1 cellular context compared by ENCODE assay signal in genomic region chr17:40191237-40192208, GRCh38.
TF ChIP-seq lines count a peak whose summit lies in the region.

No MANE protein-coding gene starts in this region.

TF ChIP-seq in HepG2, 621 proteins besides CTCF, POLR2A, EP300 and RAD21 (continued from another document and continues in another):
- peak; percentile 55; the same call in 1 of the 2 replicates for TF ChIP-seq KAT8 (CRISPR knock-in tag; IDR thresholded peaks at IDR 0.05)
- no peak for TF ChIP-seq MTF2 (CRISPR knock-in tag; IDR thresholded peaks at IDR 0.05; ENCODE audit: borderline replicate concordance)
- TF ChIP-seq MIER3 (CRISPR knock-in tag; IDR thresholded peaks at IDR 0.05; ENCODE audit: borderline replicate concordance) = peak; percentile 23; the same call in 1 of the 2 replicates
- TF ChIP-seq ZNF564 (CRISPR knock-in tag; IDR thresholded peaks at IDR 0.05) = no peak
- 0 out of 2 replicates have a peak, but pooled peaks have one; percentile 24 for TF ChIP-seq ZNF782 (CRISPR knock-in tag; IDR thresholded peaks at IDR 0.05; ENCODE audit: borderline replicate concordance)
- TF ChIP-seq, protein P1, sequence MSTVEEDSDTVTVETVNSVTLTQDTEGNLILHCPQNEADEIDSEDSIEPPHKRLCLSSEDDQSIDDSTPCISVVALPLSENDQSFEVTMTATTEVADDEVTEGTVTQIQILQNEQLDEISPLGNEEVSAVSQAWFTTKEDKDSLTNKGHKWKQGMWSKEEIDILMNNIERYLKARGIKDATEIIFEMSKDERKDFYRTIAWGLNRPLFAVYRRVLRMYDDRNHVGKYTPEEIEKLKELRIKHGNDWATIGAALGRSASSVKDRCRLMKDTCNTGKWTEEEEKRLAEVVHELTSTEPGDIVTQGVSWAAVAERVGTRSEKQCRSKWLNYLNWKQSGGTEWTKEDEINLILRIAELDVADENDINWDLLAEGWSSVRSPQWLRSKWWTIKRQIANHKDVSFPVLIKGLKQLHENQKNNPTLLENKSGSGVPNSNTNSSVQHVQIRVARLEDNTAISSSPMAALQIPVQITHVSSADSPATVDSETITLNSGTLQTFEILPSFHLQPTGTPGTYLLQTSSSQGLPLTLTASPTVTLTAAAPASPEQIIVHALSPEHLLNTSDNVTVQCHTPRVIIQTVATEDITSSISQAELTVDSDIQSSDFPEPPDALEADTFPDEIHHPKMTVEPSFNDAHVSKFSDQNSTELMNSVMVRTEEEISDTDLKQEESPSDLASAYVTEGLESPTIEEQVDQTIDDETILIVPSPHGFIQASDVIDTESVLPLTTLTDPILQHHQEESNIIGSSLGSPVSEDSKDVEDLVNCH (CRISPR knock-in tag; IDR thresholded peaks at IDR 0.05) = no peak
- no peak for TF ChIP-seq DR1 (CRISPR knock-in tag; IDR thresholded peaks at IDR 0.05)
- TF ChIP-seq, protein P2, sequence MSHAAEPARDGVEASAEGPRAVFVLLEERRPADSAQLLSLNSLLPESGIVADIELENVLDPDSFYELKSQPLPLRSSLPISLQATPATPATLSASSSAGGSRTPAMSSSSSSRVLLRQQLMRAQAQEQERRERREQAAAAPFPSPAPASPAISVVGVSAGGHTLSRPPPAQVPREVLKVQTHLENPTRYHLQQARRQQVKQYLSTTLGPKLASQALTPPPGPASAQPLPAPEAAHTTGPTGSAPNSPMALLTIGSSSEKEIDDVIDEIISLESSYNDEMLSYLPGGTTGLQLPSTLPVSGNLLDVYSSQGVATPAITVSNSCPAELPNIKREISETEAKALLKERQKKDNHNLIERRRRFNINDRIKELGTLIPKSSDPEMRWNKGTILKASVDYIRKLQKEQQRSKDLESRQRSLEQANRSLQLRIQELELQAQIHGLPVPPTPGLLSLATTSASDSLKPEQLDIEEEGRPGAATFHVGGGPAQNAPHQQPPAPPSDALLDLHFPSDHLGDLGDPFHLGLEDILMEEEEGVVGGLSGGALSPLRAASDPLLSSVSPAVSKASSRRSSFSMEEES (CRISPR knock-in tag; IDR thresholded peaks at IDR 0.05) = no peak
- no peak for TF ChIP-seq TFDP2 (CRISPR knock-in tag; IDR thresholded peaks at IDR 0.05)
- TF ChIP-seq KMT2B (CRISPR knock-in tag; IDR thresholded peaks at IDR 0.05) = 0 out of 2 replicates have a peak, but pooled peaks have one; percentile 21
- no peak for TF ChIP-seq ZBTB7A (CRISPR knock-in tag; IDR thresholded peaks at IDR 0.05)
- TF ChIP-seq JDP2 (CRISPR knock-in tag; IDR thresholded peaks at IDR 0.05; ENCODE audit: borderline replicate concordance) = no peak
- no peak for TF ChIP-seq ZNF230 (CRISPR knock-in tag; IDR thresholded peaks at IDR 0.05)
- no peak for TF ChIP-seq SCMH1 (CRISPR knock-in tag; IDR thresholded peaks at IDR 0.05; ENCODE audit: borderline replicate concordance)
- TF ChIP-seq E2F5 (CRISPR knock-in tag; conservative IDR thresholded peaks at IDR 0.05) = no peak
- 0 out of 2 replicates have a peak, but pooled peaks have one; percentile 78 for TF ChIP-seq ZFP82 (CRISPR knock-in tag; IDR thresholded peaks at IDR 0.05; ENCODE audit: borderline replicate concordance)
- TF ChIP-seq TARDBP (CRISPR knock-in tag; IDR thresholded peaks at IDR 0.05) = 0 out of 2 replicates have a peak, but pooled peaks have one; percentile 56
- TF ChIP-seq, protein P3, sequence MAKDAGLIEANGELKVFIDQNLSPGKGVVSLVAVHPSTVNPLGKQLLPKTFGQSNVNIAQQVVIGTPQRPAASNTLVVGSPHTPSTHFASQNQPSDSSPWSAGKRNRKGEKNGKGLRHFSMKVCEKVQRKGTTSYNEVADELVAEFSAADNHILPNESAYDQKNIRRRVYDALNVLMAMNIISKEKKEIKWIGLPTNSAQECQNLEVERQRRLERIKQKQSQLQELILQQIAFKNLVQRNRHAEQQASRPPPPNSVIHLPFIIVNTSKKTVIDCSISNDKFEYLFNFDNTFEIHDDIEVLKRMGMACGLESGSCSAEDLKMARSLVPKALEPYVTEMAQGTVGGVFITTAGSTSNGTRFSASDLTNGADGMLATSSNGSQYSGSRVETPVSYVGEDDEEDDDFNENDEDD (CRISPR knock-in tag; IDR thresholded peaks at IDR 0.05; ENCODE audit: borderline replicate concordance) = no peak; the same call in 1 of the 2 replicates
- TF ChIP-seq ZSCAN12 (CRISPR knock-in tag; IDR thresholded peaks at IDR 0.05) = no peak
- no peak for TF ChIP-seq RBFOX2 (IDR thresholded peaks at IDR 0.05; ENCODE audit: low read depth, low read length)
- TF ChIP-seq EHMT2 (IDR thresholded peaks at IDR 0.05; ENCODE audit: borderline replicate concordance, low read depth, low read length) = no peak
- no peak; the same call in 1 of the 2 replicates for TF ChIP-seq FOXM1 (CRISPR knock-in tag; IDR thresholded peaks at IDR 0.05)
- TF ChIP-seq PAX8 (CRISPR knock-in tag; IDR thresholded peaks at IDR 0.05; ENCODE audit: borderline replicate concordance) = no peak
- TF ChIP-seq KDM5A (IDR thresholded peaks at IDR 0.05; ENCODE audit: borderline replicate concordance, low read length) = no peak
- TF ChIP-seq ZKSCAN1 (IDR thresholded peaks at IDR 0.05; ENCODE audit: low read length) = 0 out of 2 replicates have a peak, but pooled peaks have one; percentile 31
- peak; percentile 78; the same call in 1 of the 2 replicates for TF ChIP-seq MXD4 (CRISPR knock-in tag; IDR thresholded peaks at IDR 0.05)
- no peak for TF ChIP-seq RFX5 (IDR thresholded peaks at IDR 0.05; ENCODE audit: low read depth, low read length)
- TF ChIP-seq ZNF598 (CRISPR knock-in tag; IDR thresholded peaks at IDR 0.05; ENCODE audit: borderline replicate concordance) = no peak
- TF ChIP-seq DNMT3B (CRISPR knock-in tag; conservative IDR thresholded peaks at IDR 0.05) = 0 out of 2 replicates have a peak, but pooled peaks have one; percentile 25
- TF ChIP-seq JARID2 (CRISPR knock-in tag; IDR thresholded peaks at IDR 0.05; ENCODE audit: insufficient replicate concordance) = no peak
- TF ChIP-seq SIN3B (IDR thresholded peaks at IDR 0.05; ENCODE audit: low read length) = no peak
- TF ChIP-seq TP53 (CRISPR knock-in tag; conservative IDR thresholded peaks at IDR 0.05) = 0 out of 2 replicates have a peak, but pooled peaks have one; percentile 17
- TF ChIP-seq, protein P4, sequence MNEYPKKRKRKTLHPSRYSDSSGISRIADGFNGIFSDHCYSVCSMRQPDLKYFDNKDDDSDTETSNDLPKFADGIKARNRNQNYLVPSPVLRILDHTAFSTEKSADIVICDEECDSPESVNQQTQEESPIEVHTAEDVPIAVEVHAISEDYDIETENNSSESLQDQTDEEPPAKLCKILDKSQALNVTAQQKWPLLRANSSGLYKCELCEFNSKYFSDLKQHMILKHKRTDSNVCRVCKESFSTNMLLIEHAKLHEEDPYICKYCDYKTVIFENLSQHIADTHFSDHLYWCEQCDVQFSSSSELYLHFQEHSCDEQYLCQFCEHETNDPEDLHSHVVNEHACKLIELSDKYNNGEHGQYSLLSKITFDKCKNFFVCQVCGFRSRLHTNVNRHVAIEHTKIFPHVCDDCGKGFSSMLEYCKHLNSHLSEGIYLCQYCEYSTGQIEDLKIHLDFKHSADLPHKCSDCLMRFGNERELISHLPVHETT (CRISPR knock-in tag; conservative IDR thresholded peaks at IDR 0.05) = no peak
- peak; percentile 33; the same call in 1 of the 2 replicates for TF ChIP-seq ATF7-NPFF (CRISPR knock-in tag; IDR thresholded peaks at IDR 0.05; ENCODE audit: low read depth)
- no peak for TF ChIP-seq TBL1XR1 (IDR thresholded peaks at IDR 0.05; ENCODE audit: borderline replicate concordance, low read length, partially characterized antibody)
- TF ChIP-seq ZFP62 (CRISPR knock-in tag; IDR thresholded peaks at IDR 0.05) = no peak
- no peak; the same call in 1 of the 2 replicates for TF ChIP-seq CSRNP1 (CRISPR knock-in tag; IDR thresholded peaks at IDR 0.05)
- TF ChIP-seq ZNF644 (CRISPR knock-in tag; IDR thresholded peaks at IDR 0.05; ENCODE audit: low read depth) = no peak
- no peak for TF ChIP-seq PAF1 (CRISPR knock-in tag; IDR thresholded peaks at IDR 0.05)
- 0 out of 2 replicates have a peak, but pooled peaks have one; percentile 51 for TF ChIP-seq FIP1L1 (IDR thresholded peaks at IDR 0.05; ENCODE audit: borderline replicate concordance, insufficient read depth, low read depth, low read length)
- TF ChIP-seq ZNF773 (CRISPR knock-in tag; IDR thresholded peaks at IDR 0.05; ENCODE audit: borderline replicate concordance) = no peak
- no peak for TF ChIP-seq ZNF3 (CRISPR knock-in tag; IDR thresholded peaks at IDR 0.05)
- TF ChIP-seq, protein P5, sequence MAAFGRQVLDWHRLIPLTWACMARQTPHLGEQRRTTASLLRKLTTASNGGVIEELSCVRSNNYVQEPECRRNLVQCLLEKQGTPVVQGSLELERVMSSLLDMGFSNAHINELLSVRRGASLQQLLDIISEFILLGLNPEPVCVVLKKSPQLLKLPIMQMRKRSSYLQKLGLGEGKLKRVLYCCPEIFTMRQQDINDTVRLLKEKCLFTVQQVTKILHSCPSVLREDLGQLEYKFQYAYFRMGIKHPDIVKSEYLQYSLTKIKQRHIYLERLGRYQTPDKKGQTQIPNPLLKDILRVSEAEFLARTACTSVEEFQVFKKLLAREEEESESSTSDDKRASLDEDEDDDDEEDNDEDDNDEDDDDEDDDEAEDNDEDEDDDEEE (CRISPR knock-in tag; IDR thresholded peaks at IDR 0.05) = no peak
- no peak for TF ChIP-seq ZNF543 (CRISPR knock-in tag; IDR thresholded peaks at IDR 0.05)
- TF ChIP-seq MED1 (CRISPR knock-in tag; IDR thresholded peaks at IDR 0.05) = peak; percentile 52; the same call in 1 of the 2 replicates
- TF ChIP-seq, protein P6, sequence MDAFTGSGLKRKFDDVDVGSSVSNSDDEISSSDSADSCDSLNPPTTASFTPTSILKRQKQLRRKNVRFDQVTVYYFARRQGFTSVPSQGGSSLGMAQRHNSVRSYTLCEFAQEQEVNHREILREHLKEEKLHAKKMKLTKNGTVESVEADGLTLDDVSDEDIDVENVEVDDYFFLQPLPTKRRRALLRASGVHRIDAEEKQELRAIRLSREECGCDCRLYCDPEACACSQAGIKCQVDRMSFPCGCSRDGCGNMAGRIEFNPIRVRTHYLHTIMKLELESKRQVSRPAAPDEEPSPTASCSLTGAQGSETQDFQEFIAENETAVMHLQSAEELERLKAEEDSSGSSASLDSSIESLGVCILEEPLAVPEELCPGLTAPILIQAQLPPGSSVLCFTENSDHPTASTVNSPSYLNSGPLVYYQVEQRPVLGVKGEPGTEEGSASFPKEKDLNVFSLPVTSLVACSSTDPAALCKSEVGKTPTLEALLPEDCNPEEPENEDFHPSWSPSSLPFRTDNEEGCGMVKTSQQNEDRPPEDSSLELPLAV (CRISPR knock-in tag; conservative IDR thresholded peaks at IDR 0.05; ENCODE audit: low read depth) = no peak
- no peak for TF ChIP-seq DBP (CRISPR knock-in tag; IDR thresholded peaks at IDR 0.05; ENCODE audit: not compliant biosample characterization)
- TF ChIP-seq ZNF891 (CRISPR knock-in tag; IDR thresholded peaks at IDR 0.05) = no peak
- TF ChIP-seq ZFX (CRISPR knock-in tag; IDR thresholded peaks at IDR 0.05; ENCODE audit: low read depth) = peak; percentile 60; the same call in 1 of the 2 replicates
- TF ChIP-seq SIX1 (CRISPR knock-in tag; IDR thresholded peaks at IDR 0.05; ENCODE audit: borderline replicate concordance) = no peak
- TF ChIP-seq THYN1 (CRISPR knock-in tag; IDR thresholded peaks at IDR 0.05; ENCODE audit: borderline replicate concordance, low read depth) = no peak
- TF ChIP-seq SNAPC2 (CRISPR knock-in tag; IDR thresholded peaks at IDR 0.05) = no peak
- no peak for TF ChIP-seq TEAD2 (CRISPR knock-in tag; IDR thresholded peaks at IDR 0.05)
- no peak for TF ChIP-seq PLRG1 (conservative IDR thresholded peaks at IDR 0.05)
- TF ChIP-seq TCF7 (IDR thresholded peaks at IDR 0.05; ENCODE audit: low read depth) = no peak; the same call in 1 of the 2 replicates
